ENCODE assay signal across 8 cellular contexts in the genomic region with DNA sequence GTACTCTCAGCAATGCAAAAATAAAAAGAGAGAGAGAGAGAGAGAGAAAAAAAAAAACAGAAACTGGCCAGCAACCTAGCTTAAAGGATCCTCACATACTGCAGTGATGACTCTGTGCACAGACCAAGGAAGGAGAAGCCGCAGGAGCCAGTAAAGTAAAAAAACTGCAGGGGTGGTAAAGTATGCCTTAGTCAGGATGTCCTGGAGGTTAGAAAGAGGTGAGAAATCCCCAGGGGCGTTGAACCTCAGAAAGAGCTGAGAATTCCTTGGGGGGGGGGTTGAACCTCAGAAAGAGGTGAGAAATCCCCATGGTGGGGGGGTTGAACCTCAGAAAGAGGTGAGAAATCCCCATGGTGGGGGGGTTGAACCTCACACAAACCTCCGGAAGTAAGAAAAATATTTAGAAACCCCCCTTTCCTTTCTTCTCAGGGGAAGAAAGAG. TPM values are rescaled to one million over a fixed set of nuclear protein-coding genes. Genes with fewer than 3 reads are reported as not detected.
DNase-seq lines count a peak whose midpoint lies in the region; ATAC-seq and TF ChIP-seq lines count a peak whose summit lies in the region.

No MANE protein-coding gene starts in this region.

- peak; percentile 68 for DNase-seq in EH (ENCODE audit: low read depth)
- no peak for DNase-seq in memory B cell (ENCODE audit: low spot score in 2 of 2)
- DNase-seq in cerebellar nuclear complex (lab: John Stamatoyannopoulos, UW), result no peak
- DNase-seq in colonic mucosa, result no peak
- no peak for DNase-seq in head of caudate nucleus
- no peak for DNase-seq in HUDEP-2 (lab: John Stamatoyannopoulos, UW; ENCODE audit: unreplicated experiment in 76 of 76)

- peak overlapping the region; percentile 87 for H3K4me3 Mint-ChIP-seq in activated naive CD4-positive, alpha-beta T cell treated with anti-CD3 and anti-CD28 coated beads, Interleukin-2, amount 50 U/mL, for 24 hours
- H3K4me3 Mint-ChIP-seq in memory B cell, result peak overlapping the region; percentile 74

- no peak for TF ChIP-seq CTCF in colonic mucosa (IDR thresholded peaks at IDR 0.05)

- no peaks in the 10 kb centered on the region for H3K9me3 Mint-ChIP-seq in activated naive CD4-positive, alpha-beta T cell treated with anti-CD3 and anti-CD28 coated beads, Interleukin-2, amount 50 U/mL, for 24 hours
- no peaks in the 10 kb centered on the region for H3K9me3 Mint-ChIP-seq in memory B cell

- H3K4me1 ChIP-seq in colonic mucosa, result no peaks in the 10 kb centered on the region

- peak overlapping the region; percentile 94 for H3K27ac Mint-ChIP-seq in activated naive CD4-positive, alpha-beta T cell treated with anti-CD3 and anti-CD28 coated beads, Interleukin-2, amount 50 U/mL, for 24 hours
- H3K27ac Mint-ChIP-seq in memory B cell, result peak overlapping the region; percentile 29

- no peaks in the 10 kb centered on the region for H3K36me3 ChIP-seq in colonic mucosa

- no peaks in the 10 kb centered on the region for H3K36me3 Mint-ChIP-seq in activated naive CD4-positive, alpha-beta T cell treated with anti-CD3 and anti-CD28 coated beads, Interleukin-2, amount 50 U/mL, for 24 hours
- peaks cover 2% of the 10 kb centered on the region for H3K36me3 Mint-ChIP-seq in memory B cell

- no peaks in the 10 kb centered on the region for H3K27me3 ChIP-seq in colonic mucosa

- intact Hi-C loops in colonic mucosa (cut with DNase I) (no loop called here), head of caudate nucleus (cut with DNase I) (no loop called here)

- no peak overlapping the region for H3K4me3 ChIP-seq in colonic mucosa

- no peak overlapping the region for H3K27ac ChIP-seq in colonic mucosa

- H3K9me3 ChIP-seq in colonic mucosa, result no peaks in the 10 kb centered on the region

- ATAC-seq in HG02678 (IDR thresholded peaks at IDR 0.05; ENCODE audit: unreplicated experiment) (peak; percentile 46), memory B cell (ENCODE audit: low read depth) (peak; percentile 60)

- peaks cover 32% of the 10 kb centered on the region for H3K4me1 Mint-ChIP-seq in activated naive CD4-positive, alpha-beta T cell treated with anti-CD3 and anti-CD28 coated beads, Interleukin-2, amount 50 U/mL, for 24 hours
- peaks cover 15% of the 10 kb centered on the region for H3K4me1 Mint-ChIP-seq in memory B cell

- no peak overlapping the region for H3K9ac ChIP-seq in colonic mucosa (ENCODE audit: low read depth in 2 of 2, low read length in 2 of 2)

- no peaks in the 10 kb centered on the region for H3K27me3 Mint-ChIP-seq in activated naive CD4-positive, alpha-beta T cell treated with anti-CD3 and anti-CD28 coated beads, Interleukin-2, amount 50 U/mL, for 24 hours
- H3K27me3 Mint-ChIP-seq in memory B cell, result peaks cover 8% of the 10 kb centered on the region

RNA-seq across cellular contexts. Expression of a gene that starts 48.0 kb away (rescaled TPM):
- total RNA-seq in colonic mucosa, result not detected

RNA-seq across cellular contexts. Expression of a gene that starts 51.2 kb away (rescaled TPM):
- not detected for total RNA-seq in colonic mucosa

RNA-seq across cellular contexts. Expression of a gene that starts 55.9 kb away (rescaled TPM):
- total RNA-seq in colonic mucosa, result 1 to 10 TPM in 1 of 2 donors, under 1 TPM in 1; 0.74 to 2.0 TPM
